In the genomic region with DNA sequence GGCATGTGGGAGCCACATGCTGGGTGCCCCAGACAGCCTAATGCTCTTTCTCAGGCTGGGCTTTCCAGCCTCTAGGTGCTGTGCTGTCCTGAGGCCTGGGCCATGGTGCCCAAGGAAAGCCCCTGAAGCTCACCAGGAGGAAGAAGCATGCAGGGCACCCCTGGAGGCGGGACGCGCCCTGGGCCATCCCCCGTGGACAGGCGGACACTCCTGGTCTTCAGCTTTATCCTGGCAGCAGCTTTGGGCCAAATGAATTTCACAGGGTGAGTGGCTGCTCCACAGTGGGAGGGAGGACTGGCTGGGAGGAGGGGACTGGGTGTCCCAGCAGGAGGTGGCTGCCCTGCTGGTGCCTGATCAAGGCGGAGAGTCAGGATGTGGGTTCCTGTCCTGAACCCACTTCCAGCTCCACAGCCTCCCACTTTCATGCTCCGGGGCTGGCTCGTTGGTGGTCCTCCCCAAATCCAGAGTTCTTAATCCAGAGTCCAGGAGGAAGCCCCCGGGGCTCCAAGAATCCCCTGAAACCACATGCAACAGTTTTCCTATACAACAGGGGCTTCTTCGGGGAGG, we compare ENCODE assay signal across 3 cellular contexts.
TF ChIP-seq lines count a peak whose summit lies in the region.

No MANE protein-coding gene starts in this region.

TF ChIP-seq in HEK293, 187 proteins besides CTCF, POLR2A, EP300 and RAD21:
- TF ChIP-seq ZIC2 (tag by site-specific recombination; IDR thresholded peaks at IDR 0.05) (peak; percentile 86), GLIS1 (tag by site-specific recombination; IDR thresholded peaks at IDR 0.05) (0 out of 2 replicates have a peak, but pooled peaks have one; percentile 22)
- TF ChIP-seq, protein P1, sequence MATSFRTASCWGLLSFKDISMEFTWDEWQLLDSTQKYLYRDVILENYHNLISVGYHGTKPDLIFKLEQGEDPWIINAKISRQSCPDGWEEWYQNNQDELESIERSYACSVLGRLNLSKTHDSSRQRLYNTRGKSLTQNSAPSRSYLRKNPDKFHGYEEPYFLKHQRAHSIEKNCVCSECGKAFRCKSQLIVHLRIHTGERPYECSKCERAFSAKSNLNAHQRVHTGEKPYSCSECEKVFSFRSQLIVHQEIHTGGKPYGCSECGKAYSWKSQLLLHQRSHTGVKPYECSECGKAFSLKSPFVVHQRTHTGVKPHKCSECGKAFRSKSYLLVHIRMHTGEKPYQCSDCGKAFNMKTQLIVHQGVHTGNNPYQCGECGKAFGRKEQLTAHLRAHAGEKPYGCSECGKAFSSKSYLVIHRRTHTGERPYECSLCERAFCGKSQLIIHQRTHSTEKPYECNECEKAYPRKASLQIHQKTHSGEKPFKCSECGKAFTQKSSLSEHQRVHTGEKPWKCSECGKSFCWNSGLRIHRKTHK (tag by site-specific recombination; IDR thresholded peaks at IDR 0.05), result no peak
- TF ChIP-seq, protein P2, sequence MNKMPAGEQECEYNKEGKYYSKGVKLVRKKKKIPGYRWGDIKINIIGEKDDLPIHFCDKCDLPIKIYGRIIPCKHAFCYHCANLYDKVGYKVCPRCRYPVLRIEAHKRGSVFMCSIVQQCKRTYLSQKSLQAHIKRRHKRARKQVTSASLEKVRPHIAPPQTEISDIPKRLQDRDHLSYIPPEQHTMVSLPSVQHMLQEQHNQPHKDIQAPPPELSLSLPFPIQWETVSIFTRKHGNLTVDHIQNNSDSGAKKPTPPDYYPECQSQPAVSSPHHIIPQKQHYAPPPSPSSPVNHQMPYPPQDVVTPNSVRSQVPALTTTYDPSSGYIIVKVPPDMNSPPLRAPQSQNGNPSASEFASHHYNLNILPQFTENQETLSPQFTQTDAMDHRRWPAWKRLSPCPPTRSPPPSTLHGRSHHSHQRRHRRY (tag by site-specific recombination; IDR thresholded peaks at IDR 0.05), result no peak
TF ChIP-seq in HEK293: peak in this region for 2.

TF ChIP-seq in K562, 482 proteins besides CTCF, POLR2A, EP300 and RAD21:
- TF ChIP-seq STAG1 (CRISPR knock-in tag; IDR thresholded peaks at IDR 0.05; ENCODE audit: borderline replicate concordance) (peak; percentile 35; the same call in 1 of the 2 replicates), MAFK (IDR thresholded peaks at IDR 0.05; ENCODE audit: low read length) (no peak), ZNF263 (CRISPR knock-in tag; IDR thresholded peaks at IDR 0.05; ENCODE audit: borderline replicate concordance) (peak; percentile 73; the same call in 1 of the 2 replicates)

TF ChIP-seq in neural cell, 6 proteins besides CTCF, POLR2A, EP300 and RAD21:
- TF ChIP-seq EZH2 (IDR thresholded peaks at IDR 0.05; ENCODE audit: borderline replicate concordance, insufficient read depth, low read length, poor library complexity, severe bottlenecking) (no peak), POLR2AphosphoS5 (IDR thresholded peaks at IDR 0.05) (no peak), TAF1 (IDR thresholded peaks at IDR 0.05; ENCODE audit: low read depth) (no peak), SMC3 (conservative IDR thresholded peaks at IDR 0.05; ENCODE audit: poor library complexity) (no peak), MXI1 (conservative IDR thresholded peaks at IDR 0.05; ENCODE audit: poor library complexity, severe bottlenecking) (no peak)
- TF ChIP-seq, protein P3, sequence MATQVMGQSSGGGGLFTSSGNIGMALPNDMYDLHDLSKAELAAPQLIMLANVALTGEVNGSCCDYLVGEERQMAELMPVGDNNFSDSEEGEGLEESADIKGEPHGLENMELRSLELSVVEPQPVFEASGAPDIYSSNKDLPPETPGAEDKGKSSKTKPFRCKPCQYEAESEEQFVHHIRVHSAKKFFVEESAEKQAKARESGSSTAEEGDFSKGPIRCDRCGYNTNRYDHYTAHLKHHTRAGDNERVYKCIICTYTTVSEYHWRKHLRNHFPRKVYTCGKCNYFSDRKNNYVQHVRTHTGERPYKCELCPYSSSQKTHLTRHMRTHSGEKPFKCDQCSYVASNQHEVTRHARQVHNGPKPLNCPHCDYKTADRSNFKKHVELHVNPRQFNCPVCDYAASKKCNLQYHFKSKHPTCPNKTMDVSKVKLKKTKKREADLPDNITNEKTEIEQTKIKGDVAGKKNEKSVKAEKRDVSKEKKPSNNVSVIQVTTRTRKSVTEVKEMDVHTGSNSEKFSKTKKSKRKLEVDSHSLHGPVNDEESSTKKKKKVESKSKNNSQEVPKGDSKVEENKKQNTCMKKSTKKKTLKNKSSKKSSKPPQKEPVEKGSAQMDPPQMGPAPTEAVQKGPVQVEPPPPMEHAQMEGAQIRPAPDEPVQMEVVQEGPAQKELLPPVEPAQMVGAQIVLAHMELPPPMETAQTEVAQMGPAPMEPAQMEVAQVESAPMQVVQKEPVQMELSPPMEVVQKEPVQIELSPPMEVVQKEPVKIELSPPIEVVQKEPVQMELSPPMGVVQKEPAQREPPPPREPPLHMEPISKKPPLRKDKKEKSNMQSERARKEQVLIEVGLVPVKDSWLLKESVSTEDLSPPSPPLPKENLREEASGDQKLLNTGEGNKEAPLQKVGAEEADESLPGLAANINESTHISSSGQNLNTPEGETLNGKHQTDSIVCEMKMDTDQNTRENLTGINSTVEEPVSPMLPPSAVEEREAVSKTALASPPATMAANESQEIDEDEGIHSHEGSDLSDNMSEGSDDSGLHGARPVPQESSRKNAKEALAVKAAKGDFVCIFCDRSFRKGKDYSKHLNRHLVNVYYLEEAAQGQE (IDR thresholded peaks at IDR 0.05; ENCODE audit: borderline replicate concordance), result no peak
